38 cellular contexts compared by ENCODE assay signal in genomic region chr1:18808561-18808960, GRCh38. TPM values are rescaled to one million over a fixed set of nuclear protein-coding genes. Genes with fewer than 3 reads are reported as not detected.
"Had no signal": no experiment of that assay in that cellular context is flagged by ENCODE, and none has a peak within 500 bp of the region (broad histone marks: within the 10 kb centered on the region; RNA-seq: fewer than 3 reads in every experiment).

No MANE protein-coding gene starts in this region.

- H3K36me3 ChIP-seq: ascending aorta, cardiac muscle cell, WERI-Rb-1 had no signal

- H3K27ac Mint-ChIP-seq: activated CD4-positive, alpha-beta memory T cell treated with anti-CD3 and anti-CD28 coated beads, Interleukin-2, amount 10 ng/mL, durations not matched to agents 7 days and 5 days; activated CD4-positive, alpha-beta T cell treated with anti-CD3 and anti-CD28 coated beads for 36 hours; activated CD4-positive, alpha-beta T cell treated with anti-CD3 and anti-CD28 coated beads, Interleukin-2, amount 10 ng/mL, durations not matched to agents 7 days and 5 days; activated CD8-positive, alpha-beta memory T cell treated with anti-CD3 and anti-CD28 coated beads, Interleukin-2, amount 10 ng/mL, durations not matched to agents 7 days and 5 days; activated CD8-positive, alpha-beta T cell treated with anti-CD3 and anti-CD28 coated beads, Interleukin-2, amount 10 ng/mL, durations not matched to agents 7 days and 5 days; activated naive CD4-positive, alpha-beta T cell treated with anti-CD3 and anti-CD28 coated beads, Interleukin-2, amount 10 ng/mL, durations not matched to agents 7 days and 5 days; activated naive CD4-positive, alpha-beta T cell treated with anti-CD3 and anti-CD28 coated beads, Interleukin-2, amount 50 U/mL, for 24 hours; activated naive CD8-positive, alpha-beta T cell; activated naive CD8-positive, alpha-beta T cell treated with anti-CD3 and anti-CD28 coated beads, Interleukin-2, amount 10 ng/mL, durations not matched to agents 7 days and 5 days; activated naive CD8-positive, alpha-beta T cell treated with anti-CD3 and anti-CD28 coated beads, Interleukin-2, amount 50 U/mL, for 24 hours; activated T-cell treated with anti-CD3 and anti-CD28 coated beads, Interleukin-2, amount 50 U/mL, for 24 hours; activated T-helper 2 cell treated with anti-CD3 and anti-CD28 coated beads, Interferon-gamma antibody, Interleukin-2, Interleukin-4, amounts not matched to agents 10 μg/mL and 5 μg/mL and 100 μg/mL, durations not matched to agents 14 hours and 24 hours and 36 hours; T-helper 1 cell treated with Interleukin-12 subunit alpha and Interleukin-12 subunit beta and Interleukin-4 antibody, amounts not matched to agents 30 μg/mL and 1 μg/mL, for 36 hours; T-helper 2 cell treated with Interferon-gamma antibody and Interleukin-4, amounts not matched to agents 5 μg/mL and 100 μg/mL, for 36 hours; WTC11 had no signal

- H3K4me1 ChIP-seq: ascending aorta had no signal

- H3K9me3 ChIP-seq: ascending aorta had no signal

- DNase-seq: activated CD4-positive, alpha-beta memory T cell treated with anti-CD3 and anti-CD28 coated beads, Interleukin-2, amount 10 ng/mL, durations not matched to agents 7 days and 5 days; activated CD4-positive, alpha-beta T cell treated with anti-CD3 and anti-CD28 coated beads for 1 hour; activated CD4-positive, alpha-beta T cell treated with anti-CD3 and anti-CD28 coated beads for 36 hours; activated CD4-positive, alpha-beta T cell treated with anti-CD3 and anti-CD28 coated beads for 48 hours; activated CD4-positive, alpha-beta T cell treated with anti-CD3 and anti-CD28 coated beads, Interleukin-2, amount 10 ng/mL, durations not matched to agents 7 days and 5 days; activated CD4-positive, alpha-beta T cell treated with anti-CD3 and anti-CD28 coated beads, Interleukin-2, amount 50 U/mL, for 48 hours; activated CD4-positive, CD25-positive, alpha-beta regulatory T cell; activated CD8-positive, alpha-beta memory T cell treated with anti-CD3 and anti-CD28 coated beads for 24 hours; activated CD8-positive, alpha-beta memory T cell treated with anti-CD3 and anti-CD28 coated beads, Interleukin-2, amount 10 ng/mL, durations not matched to agents 7 days and 5 days; activated CD8-positive, alpha-beta memory T cell treated with anti-CD3 and anti-CD28 coated beads, Interleukin-2, amount 50 U/mL, for 48 hours; activated CD8-positive, alpha-beta T cell treated with anti-CD3 and anti-CD28 coated beads, Interleukin-2, amount 10 ng/mL, durations not matched to agents 7 days and 5 days; activated effector memory CD4-positive, alpha-beta T cell treated with Interleukin-2 at 50 U/mL for 16 hours; activated gamma-delta T cell; activated naive CD4-positive, alpha-beta T cell treated with anti-CD3 and anti-CD28 coated beads, Interleukin-2, amount 10 ng/mL, durations not matched to agents 7 days and 5 days; activated naive CD4-positive, alpha-beta T cell treated with Interleukin-2 at 50 U/mL for 16 hours; activated naive CD8-positive, alpha-beta T cell treated with anti-CD3 and anti-CD28 coated beads, Interleukin-2, amount 10 ng/mL, durations not matched to agents 7 days and 5 days; activated naive CD8-positive, alpha-beta T cell treated with anti-CD3 and anti-CD28 coated beads, Interleukin-2, amount 50 U/mL, for 24 hours; activated T-cell treated with anti-CD3 and anti-CD28 coated beads, Interleukin-2, amount 50 U/mL, for 24 hours; activated T-cell treated with anti-CD3 and anti-CD28 coated beads, Interleukin-2, amount 50 U/mL, for 48 hours; amygdala; anterior cingulate cortex; caudate nucleus; cerebellar nuclear complex; T-helper 1 cell; T-helper 2 cell; T-helper 9 cell; WERI-Rb-1 had no signal

- H3K27ac ChIP-seq: ascending aorta, cardiac muscle cell, WERI-Rb-1 had no signal

- H3K9me3 Mint-ChIP-seq: activated CD4-positive, alpha-beta memory T cell treated with anti-CD3 and anti-CD28 coated beads, Interleukin-2, amount 10 ng/mL, durations not matched to agents 7 days and 5 days; activated CD4-positive, alpha-beta T cell treated with anti-CD3 and anti-CD28 coated beads, Interleukin-2, amount 10 ng/mL, durations not matched to agents 7 days and 5 days; activated naive CD4-positive, alpha-beta T cell treated with anti-CD3 and anti-CD28 coated beads, Interleukin-2, amount 10 ng/mL, durations not matched to agents 7 days and 5 days; activated naive CD4-positive, alpha-beta T cell treated with anti-CD3 and anti-CD28 coated beads, Interleukin-2, amount 50 U/mL, for 24 hours; activated naive CD8-positive, alpha-beta T cell treated with anti-CD3 and anti-CD28 coated beads, Interleukin-2, amount 10 ng/mL, durations not matched to agents 7 days and 5 days; activated naive CD8-positive, alpha-beta T cell treated with anti-CD3 and anti-CD28 coated beads, Interleukin-2, amount 50 U/mL, for 24 hours; activated T-cell treated with anti-CD3 and anti-CD28 coated beads, Interleukin-2, amount 50 U/mL, for 24 hours; activated T-helper 2 cell treated with anti-CD3 and anti-CD28 coated beads, Interferon-gamma antibody, Interleukin-2, Interleukin-4, amounts not matched to agents 10 μg/mL and 5 μg/mL and 100 μg/mL, durations not matched to agents 14 hours and 24 hours and 36 hours; central memory CD8-positive, alpha-beta T cell; T-helper 1 cell treated with Interleukin-12 subunit alpha and Interleukin-12 subunit beta and Interleukin-4 antibody, amounts not matched to agents 30 μg/mL and 1 μg/mL, for 36 hours; T-helper 2 cell treated with Interferon-gamma antibody and Interleukin-4, amounts not matched to agents 5 μg/mL and 100 μg/mL, for 36 hours; WTC11 had no signal

- H3K4me3 ChIP-seq: ascending aorta, cardiac muscle cell had no signal

- H3K4me3 Mint-ChIP-seq: activated CD4-positive, alpha-beta memory T cell treated with anti-CD3 and anti-CD28 coated beads, Interleukin-2, amount 10 ng/mL, durations not matched to agents 7 days and 5 days; activated CD4-positive, alpha-beta T cell treated with anti-CD3 and anti-CD28 coated beads for 36 hours; activated CD4-positive, alpha-beta T cell treated with anti-CD3 and anti-CD28 coated beads, Interleukin-2, amount 10 ng/mL, durations not matched to agents 7 days and 5 days; activated CD8-positive, alpha-beta memory T cell treated with anti-CD3 and anti-CD28 coated beads, Interleukin-2, amount 10 ng/mL, durations not matched to agents 7 days and 5 days; activated CD8-positive, alpha-beta T cell treated with anti-CD3 and anti-CD28 coated beads, Interleukin-2, amount 10 ng/mL, durations not matched to agents 7 days and 5 days; activated naive CD4-positive, alpha-beta T cell treated with anti-CD3 and anti-CD28 coated beads, Interleukin-2, amount 10 ng/mL, durations not matched to agents 7 days and 5 days; activated naive CD4-positive, alpha-beta T cell treated with anti-CD3 and anti-CD28 coated beads, Interleukin-2, amount 50 U/mL, for 24 hours; activated naive CD8-positive, alpha-beta T cell; activated naive CD8-positive, alpha-beta T cell treated with anti-CD3 and anti-CD28 coated beads, Interleukin-2, amount 10 ng/mL, durations not matched to agents 7 days and 5 days; activated naive CD8-positive, alpha-beta T cell treated with anti-CD3 and anti-CD28 coated beads, Interleukin-2, amount 50 U/mL, for 24 hours; activated T-cell treated with anti-CD3 and anti-CD28 coated beads, Interleukin-2, amount 50 U/mL, for 24 hours; brain; central memory CD8-positive, alpha-beta T cell; T-helper 1 cell treated with Interleukin-12 subunit alpha and Interleukin-12 subunit beta and Interleukin-4 antibody, amounts not matched to agents 30 μg/mL and 1 μg/mL, for 36 hours; T-helper 2 cell treated with Interferon-gamma antibody and Interleukin-4, amounts not matched to agents 5 μg/mL and 100 μg/mL, for 36 hours; WTC11 had no signal

- H3K4me1 Mint-ChIP-seq: activated CD4-positive, alpha-beta memory T cell treated with anti-CD3 and anti-CD28 coated beads, Interleukin-2, amount 10 ng/mL, durations not matched to agents 7 days and 5 days; activated CD4-positive, alpha-beta T cell treated with anti-CD3 and anti-CD28 coated beads for 36 hours; activated CD4-positive, alpha-beta T cell treated with anti-CD3 and anti-CD28 coated beads, Interleukin-2, amount 10 ng/mL, durations not matched to agents 7 days and 5 days; activated naive CD4-positive, alpha-beta T cell treated with anti-CD3 and anti-CD28 coated beads, Interleukin-2, amount 10 ng/mL, durations not matched to agents 7 days and 5 days; activated naive CD4-positive, alpha-beta T cell treated with anti-CD3 and anti-CD28 coated beads, Interleukin-2, amount 50 U/mL, for 24 hours; activated naive CD8-positive, alpha-beta T cell treated with anti-CD3 and anti-CD28 coated beads, Interleukin-2, amount 10 ng/mL, durations not matched to agents 7 days and 5 days; activated naive CD8-positive, alpha-beta T cell treated with anti-CD3 and anti-CD28 coated beads, Interleukin-2, amount 50 U/mL, for 24 hours; central memory CD8-positive, alpha-beta T cell had no signal

- H3K27me3 ChIP-seq: ascending aorta, cardiac muscle cell had no signal

- H3K36me3 Mint-ChIP-seq: activated CD8-positive, alpha-beta memory T cell treated with anti-CD3 and anti-CD28 coated beads, Interleukin-2, amount 10 ng/mL, durations not matched to agents 7 days and 5 days; activated naive CD4-positive, alpha-beta T cell treated with anti-CD3 and anti-CD28 coated beads, Interleukin-2, amount 10 ng/mL, durations not matched to agents 7 days and 5 days; activated naive CD4-positive, alpha-beta T cell treated with anti-CD3 and anti-CD28 coated beads, Interleukin-2, amount 50 U/mL, for 24 hours; activated naive CD8-positive, alpha-beta T cell; activated naive CD8-positive, alpha-beta T cell treated with anti-CD3 and anti-CD28 coated beads, Interleukin-2, amount 10 ng/mL, durations not matched to agents 7 days and 5 days; brain; WTC11 had no signal

RNA-seq across cellular contexts. Expression of gene TAS1R2, which starts 50.9 kb away (rescaled TPM):
- total RNA-seq: activated CD4-positive, alpha-beta memory T cell treated with anti-CD3 and anti-CD28 coated beads, Interleukin-2, amount 10 ng/mL, durations not matched to agents 7 days and 5 days; activated CD4-positive, alpha-beta T cell treated with anti-CD3 and anti-CD28 coated beads for 36 hours; activated CD4-positive, alpha-beta T cell treated with anti-CD3 and anti-CD28 coated beads, Interleukin-2, amount 10 ng/mL, durations not matched to agents 7 days and 5 days; activated CD8-positive, alpha-beta memory T cell treated with anti-CD3 and anti-CD28 coated beads, Interleukin-2, amount 10 ng/mL, durations not matched to agents 7 days and 5 days; activated CD8-positive, alpha-beta T cell treated with anti-CD3 and anti-CD28 coated beads, Interleukin-2, amount 10 ng/mL, durations not matched to agents 7 days and 5 days; activated naive CD8-positive, alpha-beta T cell treated with anti-CD3 and anti-CD28 coated beads, Interleukin-2, amount 10 ng/mL, durations not matched to agents 7 days and 5 days; activated T-helper 2 cell treated with anti-CD3 and anti-CD28 coated beads, Interferon-gamma antibody, Interleukin-2, Interleukin-4, amounts not matched to agents 10 μg/mL and 5 μg/mL and 100 μg/mL, durations not matched to agents 14 hours and 24 hours and 36 hours; ascending aorta; bronchial epithelial cell; cardiac muscle cell; WTC11 had no signal
